22 cellular contexts compared by ENCODE assay signal in the genomic region with DNA sequence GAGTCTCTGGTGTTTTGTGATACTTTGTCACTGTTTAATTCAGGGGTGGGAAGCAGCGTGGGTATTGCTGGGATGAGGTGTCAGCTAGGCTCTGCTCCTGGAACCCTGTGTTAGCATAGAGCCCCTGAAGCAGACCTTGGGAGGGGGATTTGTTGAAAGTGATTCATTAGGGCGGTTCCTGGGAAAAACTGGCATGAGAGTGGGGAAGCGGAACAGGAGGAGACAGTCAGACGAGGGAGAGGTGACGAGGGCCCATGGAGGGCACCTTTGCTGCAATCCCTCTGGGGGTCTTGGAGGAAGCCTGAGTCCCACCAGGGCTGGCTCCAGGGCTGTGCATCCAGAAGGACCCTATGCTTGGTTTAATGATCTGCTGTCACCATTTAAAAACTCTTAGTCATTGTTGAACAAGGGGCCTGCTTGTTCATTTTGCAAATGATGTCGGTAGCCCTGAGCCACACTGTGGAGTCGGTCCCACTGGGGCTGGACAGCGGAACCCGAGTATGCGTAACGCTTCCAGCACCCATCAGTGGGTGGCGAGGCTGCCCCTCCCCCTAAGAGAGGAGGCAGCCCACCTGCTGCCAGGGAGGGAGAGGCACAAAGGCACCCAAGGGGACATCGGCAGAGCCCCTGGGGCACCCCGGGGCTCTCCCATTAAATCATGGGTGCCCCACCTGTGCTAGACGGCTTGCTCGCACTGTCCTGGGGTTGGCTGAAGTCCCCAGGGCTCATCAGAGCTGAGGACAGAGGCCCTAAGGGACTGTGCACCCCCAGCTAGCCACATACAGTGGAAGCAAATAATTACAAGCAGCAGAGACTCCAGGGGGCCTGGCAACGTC. TPM values are rescaled to one million over a fixed set of nuclear protein-coding genes. Genes with fewer than 3 reads are reported as not detected.
"Had no signal": no experiment of that assay in that cellular context is flagged by ENCODE, and none has a peak within 500 bp of the region (broad histone marks: within the 10 kb centered on the region; RNA-seq: fewer than 3 reads in every experiment).

No MANE protein-coding gene starts in this region.

- H3K9me3 ChIP-seq: ascending aorta, body of pancreas had no signal

- H3K27ac ChIP-seq: ascending aorta, body of pancreas, PC-9 had no signal

- DNase-seq: activated CD4-positive, alpha-beta T cell treated with anti-CD3 and anti-CD28 coated beads for 48 hours; activated CD4-positive, alpha-beta T cell treated with anti-CD3 and anti-CD28 coated beads, Interleukin-2, amount 50 U/mL, for 4 hours; activated CD4-positive, CD25-positive, alpha-beta regulatory T cell treated with anti-CD3 and anti-CD28 coated beads, Interleukin-2, amount 50 U/mL, for 72 hours; activated effector memory CD4-positive, alpha-beta T cell treated with anti-CD3 and anti-CD28 coated beads, Interleukin-2, amount 50 U/mL, for 16 hours; activated naive CD4-positive, alpha-beta T cell treated with Interleukin-2 at 50 U/mL for 16 hours; activated naive CD8-positive, alpha-beta T cell treated with anti-CD3 and anti-CD28 coated beads, Interleukin-2, amount 50 U/mL, for 24 hours; activated T-cell treated with anti-CD3 and anti-CD28 coated beads, Interleukin-2, amount 50 U/mL, for 4 hours; amniotic stem cell; body of pancreas; Karpas-422; NCI-H146; NCI-H187 treated with DMSO at 0.1 percent for 48 hours; NCI-H2081 treated with DMSO at 0.1 percent for 48 hours; NCI-H446; NCI-H524; PC-9; SHP77 treated with DMSO at 0.1 percent for 48 hours had no signal

- H3K36me3 ChIP-seq: ascending aorta had no signal

- H3K27me3 ChIP-seq: ascending aorta, body of pancreas had no signal

- FAIRE-seq: bronchial epithelial cell, K562 had no signal

- H3K27me3 Mint-ChIP-seq: activated naive CD8-positive, alpha-beta T cell treated with anti-CD3 and anti-CD28 coated beads, Interleukin-2, amount 50 U/mL, for 24 hours had no signal

- H3K4me1 ChIP-seq: ascending aorta, body of pancreas had no signal

- H3K4me3 Mint-ChIP-seq: activated naive CD8-positive, alpha-beta T cell treated with anti-CD3 and anti-CD28 coated beads, Interleukin-2, amount 50 U/mL, for 24 hours; activated T-cell treated with anti-CD3 and anti-CD28 coated beads, Interleukin-2, amount 50 U/mL, for 4 hours; T-helper 1 cell treated with Interleukin-12 subunit alpha and Interleukin-12 subunit beta and Interleukin-4 antibody, amounts not matched to agents 30 μg/mL and 1 μg/mL, for 36 hours had no signal

- H3K4me3 ChIP-seq: ascending aorta, body of pancreas, K562, PC-9 had no signal

- H3K9me3 Mint-ChIP-seq: activated naive CD4-positive, alpha-beta T cell treated with anti-CD3 and anti-CD28 coated beads, Interleukin-2, amount 50 U/mL, for 72 hours; activated naive CD8-positive, alpha-beta T cell treated with anti-CD3 and anti-CD28 coated beads, Interleukin-2, amount 50 U/mL, for 24 hours; T-helper 1 cell treated with Interleukin-12 subunit alpha and Interleukin-12 subunit beta and Interleukin-4 antibody, amounts not matched to agents 30 μg/mL and 1 μg/mL, for 36 hours had no signal

- H3K36me3 Mint-ChIP-seq: activated naive CD4-positive, alpha-beta T cell treated with anti-CD3 and anti-CD28 coated beads, Interleukin-2, amount 50 U/mL, for 72 hours had no signal

- ATAC-seq: activated naive CD4-positive, alpha-beta T cell treated with anti-CD3 and anti-CD28 coated beads, Interleukin-2, amount 50 U/mL, for 72 hours; activated naive CD8-positive, alpha-beta T cell treated with anti-CD3 and anti-CD28 coated beads, Interleukin-2, amount 50 U/mL, for 24 hours; activated T-cell treated with anti-CD3 and anti-CD28 coated beads, Interleukin-2, amount 50 U/mL, for 4 hours; body of pancreas had no signal

- H3K27ac Mint-ChIP-seq: activated naive CD4-positive, alpha-beta T cell treated with anti-CD3 and anti-CD28 coated beads, Interleukin-2, amount 50 U/mL, for 72 hours; activated naive CD8-positive, alpha-beta T cell treated with anti-CD3 and anti-CD28 coated beads, Interleukin-2, amount 50 U/mL, for 24 hours; T-helper 1 cell treated with Interleukin-12 subunit alpha and Interleukin-12 subunit beta and Interleukin-4 antibody, amounts not matched to agents 30 μg/mL and 1 μg/mL, for 36 hours had no signal

RNA-seq across cellular contexts. Expression of a gene that starts 35.4 kb away (rescaled TPM):
- total RNA-seq: activated naive CD4-positive, alpha-beta T cell treated with anti-CD3 and anti-CD28 coated beads, Interleukin-2, amount 50 U/mL, for 72 hours; activated T-cell treated with anti-CD3 and anti-CD28 coated beads, Interleukin-2, amount 50 U/mL, for 4 hours; bronchial epithelial cell; K562; PC-9 had no signal

RNA-seq across cellular contexts. Expression of a gene that starts 38.3 kb away (rescaled TPM):
- total RNA-seq: activated naive CD4-positive, alpha-beta T cell treated with anti-CD3 and anti-CD28 coated beads, Interleukin-2, amount 50 U/mL, for 72 hours; activated T-cell treated with anti-CD3 and anti-CD28 coated beads, Interleukin-2, amount 50 U/mL, for 4 hours; ascending aorta had no signal
